ENCODE assay signal across 15 cellular contexts in the genomic region with DNA sequence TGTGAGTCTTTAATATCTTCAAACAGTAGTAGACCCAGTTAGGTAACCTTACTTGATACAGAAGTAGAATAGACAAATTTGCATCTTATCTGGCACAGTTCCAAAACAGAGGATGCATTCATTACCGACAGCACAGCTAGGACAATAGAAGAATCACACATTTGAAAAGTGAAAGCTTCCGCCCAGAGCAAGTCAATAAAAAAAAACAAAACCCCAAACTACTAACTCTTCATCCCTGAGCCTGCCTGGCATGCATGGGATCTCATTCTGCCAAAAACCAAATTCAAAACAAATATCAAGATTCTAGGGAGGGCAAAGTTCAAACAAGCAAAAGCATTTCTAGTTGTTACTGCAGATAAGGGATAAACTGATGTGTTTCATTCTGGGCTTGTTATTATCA.
DNase-seq lines count a peak whose midpoint lies in the region; ATAC-seq, FAIRE-seq and TF ChIP-seq lines count a peak whose summit lies in the region.
"Had no signal": no experiment of that assay in that cellular context is flagged by ENCODE, and none has a peak within 500 bp of the region (broad histone marks: within the 10 kb centered on the region; RNA-seq: fewer than 3 reads in every experiment).

No MANE protein-coding gene starts in this region.

- H3K79me2 ChIP-seq in HepG2 (ENCODE audit: insufficient read depth, low read length): no peaks in the 10 kb centered on the region

- CTCF ChIA-PET in A673 (lab: Charles Lee): no interaction called here
- CTCF ChIA-PET in HepG2 (lab: Yijun Ruan, JAX; ENCODE audit: low intra/inter-chr PET ratio, low total read pairs): no interaction called here

- BruUV-seq in A673 (replicated peaks; lab: Mats Ljungman, UMichigan) (no TSS peak), HepG2 (replicated peaks; lab: Mats Ljungman, UMichigan) (no TSS peak)

- H3K9ac ChIP-seq in HepG2 (ENCODE audit: insufficient read depth, low read depth, low read length): no peak overlapping the region

- H3K36me3 ChIP-seq in A673 (ENCODE audit: insufficient read depth, low read length, poor library complexity, severe bottlenecking) (no peaks in the 10 kb centered on the region), HepG2 (replicated peaks in 1 of 2; ENCODE audit: control insufficient read depth in 1 of 2, insufficient read depth in 2 of 2, low read length in 2 of 2) (no peaks in the 10 kb centered on the region), esophagus muscularis mucosa (no peaks in the 10 kb centered on the region)
- H3K36me3 ChIP-seq: spleen had no signal

- no peaks in the 10 kb centered on the region for H4K20me1 ChIP-seq in HepG2 (ENCODE audit: insufficient read depth, low read length)

- peaks cover 3% of the 10 kb centered on the region for H3K4me1 ChIP-seq in A673 (ENCODE audit: insufficient read depth, low read length, poor library complexity, severe bottlenecking)
- H3K4me1 ChIP-seq in HepG2 (ENCODE audit: insufficient read depth, low read length): peaks cover 19% of the 10 kb centered on the region
- peaks cover 13 to 16% (median 13%) of the 10 kb centered on the region in 4 donors for H3K4me1 ChIP-seq in esophagus muscularis mucosa

- no peaks in the 10 kb centered on the region for H3K27me3 ChIP-seq in A673 (replicated peaks; ENCODE audit: insufficient read depth, low read depth, low read length, poor library complexity)
- H3K27me3 ChIP-seq in HepG2 (ENCODE audit: control insufficient read depth in 1 of 2, insufficient read depth in 2 of 2, low read length in 2 of 2): no peaks in the 10 kb centered on the region
- H3K27me3 ChIP-seq in esophagus muscularis mucosa: no peaks in the 10 kb centered on the region
- H3K27me3 ChIP-seq: dorsolateral prefrontal cortex, spleen had no signal

- no peaks in the 10 kb centered on the region for H3K9me3 ChIP-seq in A673 (ENCODE audit: low read depth, low read length, poor library complexity, severe bottlenecking)
- no peaks in the 10 kb centered on the region for H3K9me3 ChIP-seq in HepG2 (ENCODE audit: low read length)
- no peaks in the 10 kb centered on the region for H3K9me3 ChIP-seq in esophagus muscularis mucosa

- intact Hi-C loops in A673 (cut with micrococcal nuclease; ENCODE audit: unreplicated experiment): no loop called here
- intact Hi-C loops in HepG2 (cut with micrococcal nuclease; ENCODE audit: unreplicated experiment): no loop called here
- intact Hi-C loops in esophagus muscularis mucosa (cut with DNase I): no loop called here

- H3K4me2 ChIP-seq in HepG2 (ENCODE audit: low read depth, low read length): peak overlapping the region; percentile 30

- TF ChIP-seq EP300 in HepG2 (IDR thresholded peaks at IDR 0.05; ENCODE audit: low read depth in 2 of 2, low read length in 2 of 2) (no peak), HepG2 (CRISPR knock-in tag; IDR thresholded peaks at IDR 0.05; ENCODE audit: borderline replicate concordance) (no peak), esophagus muscularis mucosa (IDR thresholded peaks at IDR 0.05) (no peak)

- TF ChIP-seq CTCF in A673 (conservative IDR thresholded peaks at IDR 0.05; ENCODE audit: low read depth, low read length): no peak
- TF ChIP-seq CTCF in HepG2 (CRISPR knock-in tag; IDR thresholded peaks at IDR 0.05): no peak
- TF ChIP-seq CTCF in esophagus muscularis mucosa (IDR thresholded peaks at IDR 0.05): no peak

- 5% methylated on average over 2 of the region's 2 CpGs for WGBS in HepG2 (ENCODE audit: low lambda C conversion rate)
- WGBS in esophagus muscularis mucosa: 57% methylated on average over 2 of the region's 2 CpGs

- POLR2A ChIA-PET in A673 (lab: Charles Lee; ENCODE audit: low non-redundant PET) (no interaction called here), HepG2 (lab: Yijun Ruan, JAX) (no interaction called here)

- no peak overlapping the region for H3K27ac ChIP-seq in A673 (ENCODE audit: low read depth, low read length, poor library complexity, severe bottlenecking)
- H3K27ac ChIP-seq in HepG2 (ENCODE audit: extremely low read length, insufficient read depth, low read length): peak overlapping the region; percentile 5
- no peak overlapping the region for H3K27ac ChIP-seq in esophagus muscularis mucosa (replicated peaks in 1 of 4)
- H3K27ac ChIP-seq: C4-2B, spleen had no signal

- DNase-seq in A673 (ENCODE audit: low spot score): peak; percentile 50
- peak; percentile 70 for DNase-seq in NCI-H1048 (lab: John Stamatoyannopoulos, UW)
- DNase-seq in astrocyte of the hippocampus (ENCODE audit: low read depth, low spot score): peak; percentile 39
- peak; percentile 35 for DNase-seq in HepG2 (ENCODE audit: low spot score)
- no peak for DNase-seq in NOMO-1 treated with dmso at 0.1 percent for 144 hours (lab: John Stamatoyannopoulos, UW; ENCODE audit: unreplicated experiment)
- DNase-seq in esophagus muscularis mucosa (ENCODE audit: extremely low spot score): no peak
- no peak for DNase-seq in activated CD8-positive, alpha-beta memory T cell treated with anti-CD3 and anti-CD28 coated beads for 24 hours
- DNase-seq: activated gamma-delta T cell, dorsolateral prefrontal cortex, HCEC 1CT, MV-4-11, spleen had no signal

- no peak for TF ChIP-seq RAD21 in HepG2 (CRISPR knock-in tag; IDR thresholded peaks at IDR 0.05)

- H3K4me3 ChIP-seq in A673 (ENCODE audit: low read depth, low read length, poor library complexity, severe bottlenecking) (no peak overlapping the region), HepG2 (replicated peaks in 1 of 3; ENCODE audit: insufficient read depth in 1 of 3, low read depth in 2 of 3, low read length in 3 of 3) (no peak overlapping the region), esophagus muscularis mucosa (no peak overlapping the region)
- H3K4me3 ChIP-seq: dorsolateral prefrontal cortex, spleen had no signal

- TF ChIP-seq POLR2A in HepG2 (IDR thresholded peaks at IDR 0.05; ENCODE audit: insufficient read depth in 1 of 2, low read depth in 2 of 2, low read length in 2 of 2) (no peak), esophagus muscularis mucosa (IDR thresholded peaks at IDR 0.05; ENCODE audit: low read depth) (no peak)

- in situ Hi-C loops in HepG2 (cut with HindIII; ENCODE audit: extremely low pct_ligation_motif_present, low pct_unique_long_range_greater_than_20kb): no loop called here

- H2AFZ ChIP-seq in HepG2 (ENCODE audit: low read length): no peak overlapping the region

- FAIRE-seq in HepG2 (lab: Jason Lieb, UNC): no peak
- FAIRE-seq: RCC 7860 had no signal

- ATAC-seq in HepG2: peak; percentile 62
- no peak for ATAC-seq in HG03045 (IDR thresholded peaks at IDR 0.05; ENCODE audit: unreplicated experiment)

TF ChIP-seq in HepG2, 621 proteins besides CTCF, POLR2A, EP300 and RAD21:
- TF ChIP-seq SOX13 (IDR thresholded peaks at IDR 0.05) (no peak), SOX13 (CRISPR knock-in tag; conservative IDR thresholded peaks at IDR 0.05 in 1 of 2, IDR thresholded peaks at IDR 0.05 in 1 of 2) (peak in 1 of 2 experiments; percentile 47; a peak in 2 of 4 replicates), MBD4 (IDR thresholded peaks at IDR 0.05; ENCODE audit: borderline replicate concordance, low read length) (no peak), FOXA3 (CRISPR knock-in tag; IDR thresholded peaks at IDR 0.05) (no peak), LCORL (IDR thresholded peaks at IDR 0.05) (peak; percentile 76), LCORL (CRISPR knock-in tag; IDR thresholded peaks at IDR 0.05) (no peak), TEAD3 (CRISPR knock-in tag; optimal IDR thresholded peaks at IDR 0.05; ENCODE audit: borderline replicate concordance) (peak; percentile 12)

Comparison
In these comparisons a context has a peak if more than half of its experiments do, and no peak if none do; other contexts are left out.
1. DNase-seq: peak in A673 (single experiment), NCI-H1048 (single experiment), astrocyte of the hippocampus (single experiment) and HepG2 (single experiment); none in NOMO-1 treated with dmso at 0.1 percent for 144 hours (single experiment), esophagus muscularis mucosa (single experiment) and activated CD8-positive, alpha-beta memory T cell treated with anti-CD3 and anti-CD28 coated beads for 24 hours (single experiment).